ENCODE assay signal across 13 cellular contexts in genomic region chr7:93016085-93016471, GRCh38.
DNase-seq lines count a peak whose midpoint lies in the region; ATAC-seq and TF ChIP-seq lines count a peak whose summit lies in the region.
"Had no signal": no experiment of that assay in that cellular context is flagged by ENCODE, and none has a peak within 500 bp of the region (broad histone marks: within the 10 kb centered on the region; RNA-seq: fewer than 3 reads in every experiment).

No MANE protein-coding gene starts in this region.

- no peak overlapping the region for H2AFZ ChIP-seq in DND-41 (ENCODE audit: low read depth, low read length)

- H3K27me3 Mint-ChIP-seq in chondrocyte (ENCODE audit: low read depth) = no peaks in the 10 kb centered on the region
- no peaks in the 10 kb centered on the region for H3K27me3 Mint-ChIP-seq in neural crest cell (ENCODE audit: low read depth)
- H3K27me3 Mint-ChIP-seq: IgD-negative memory B cell had no signal

- H4K20me1 ChIP-seq in DND-41 (ENCODE audit: insufficient read depth, low read length) = no peaks in the 10 kb centered on the region

- peak overlapping the region; percentile 41 for H3K4me3 Mint-ChIP-seq in chondrocyte (ENCODE audit: unreplicated experiment)
- H3K4me3 Mint-ChIP-seq in neural crest cell = no peak overlapping the region
- H3K4me3 Mint-ChIP-seq: IgD-negative memory B cell had no signal

- no peak overlapping the region for H3K9ac ChIP-seq in DND-41 (ENCODE audit: low read depth, low read length)

- TF ChIP-seq CTCF in DND-41 (IDR thresholded peaks at IDR 0.05; ENCODE audit: borderline replicate concordance, extremely low read depth, low read length, poor library complexity, severe bottlenecking) (no peak), chondrocyte (IDR thresholded peaks at IDR 0.05) (no peak), neural crest cell (conservative IDR thresholded peaks at IDR 0.05) (no peak)

- peak; percentile 69 for ATAC-seq in DND-41 (ENCODE audit: insufficient read depth, low read depth)
- no peak for ATAC-seq in HG03025 (IDR thresholded peaks at IDR 0.05; ENCODE audit: low FRiP score, unreplicated experiment)

- peak overlapping the region; percentile 92 for H3K27ac Mint-ChIP-seq in chondrocyte (ENCODE audit: unreplicated experiment)
- H3K27ac Mint-ChIP-seq in neural crest cell (ENCODE audit: unreplicated experiment) = peak overlapping the region; percentile 73
- H3K27ac Mint-ChIP-seq: IgD-negative memory B cell had no signal

- no peak overlapping the region for H3K4me3 ChIP-seq in DND-41 (ENCODE audit: low read depth in 1 of 2, low read length in 2 of 2)
- H3K4me3 ChIP-seq: upper lobe of left lung had no signal

- H3K4me1 ChIP-seq in DND-41 (ENCODE audit: insufficient read depth, low read length) = no peaks in the 10 kb centered on the region

- H3K9me3 Mint-ChIP-seq in chondrocyte (ENCODE audit: low read depth) (no peaks in the 10 kb centered on the region), neural crest cell (no peaks in the 10 kb centered on the region)

- no peaks in the 10 kb centered on the region for H3K36me3 Mint-ChIP-seq in chondrocyte (ENCODE audit: low read depth)
- no peaks in the 10 kb centered on the region for H3K36me3 Mint-ChIP-seq in neural crest cell (ENCODE audit: low read depth)
- H3K36me3 Mint-ChIP-seq: IgD-negative memory B cell had no signal

- no peaks in the 10 kb centered on the region for H3K9me3 ChIP-seq in DND-41 (ENCODE audit: insufficient read depth, low read length, severe bottlenecking)
- H3K9me3 ChIP-seq: upper lobe of left lung had no signal

- H3K36me3 ChIP-seq in DND-41 (ENCODE audit: insufficient read depth, low read length) = no peaks in the 10 kb centered on the region
- H3K36me3 ChIP-seq: upper lobe of left lung had no signal

- peaks cover 57% of the 10 kb centered on the region for H3K4me1 Mint-ChIP-seq in chondrocyte (ENCODE audit: low read depth)
- H3K4me1 Mint-ChIP-seq in neural crest cell = peaks cover 31% of the 10 kb centered on the region
- H3K4me1 Mint-ChIP-seq: IgD-negative memory B cell had no signal

- DNase-seq in DND-41 = no peak
- peak; percentile 85 for DNase-seq in NCI-H2227 treated with DMSO at 0.1 percent for 48 hours (lab: John Stamatoyannopoulos, UW)
- DNase-seq in chondrocyte (ENCODE audit: low spot score) = no peak
- no peak for DNase-seq in neural crest cell (ENCODE audit: low read depth, low spot score)
- no peak for DNase-seq in UCSD-AML1 (lab: John Stamatoyannopoulos, UW; ENCODE audit: unreplicated experiment)
- no peak for DNase-seq in OCI-M2 (lab: John Stamatoyannopoulos, UW; ENCODE audit: unreplicated experiment)
- no peak for DNase-seq in NCI-H128 (lab: John Stamatoyannopoulos, UW; ENCODE audit: unreplicated experiment)
- DNase-seq: H7, hypothalamus, SW 1271, upper lobe of left lung had no signal

- no peak overlapping the region for H3K27ac ChIP-seq in DND-41 (ENCODE audit: low read length)
- H3K27ac ChIP-seq: upper lobe of left lung had no signal

- no peak overlapping the region for H3K4me2 ChIP-seq in DND-41 (ENCODE audit: insufficient read depth, low read length)

- H3K27me3 ChIP-seq in DND-41 (ENCODE audit: insufficient read depth, low read length, poor library complexity) = no peaks in the 10 kb centered on the region
- H3K27me3 ChIP-seq: upper lobe of left lung had no signal

- H3K79me2 ChIP-seq in DND-41 (ENCODE audit: insufficient read depth, low read length) = no peaks in the 10 kb centered on the region
